Comparison of ENCODE assay signal across 1 cellular context in genomic region chr15:101723874-101724674, GRCh38.
TF ChIP-seq lines count a peak whose summit lies in the region.

Gene TARS3 (minus strand): TSS chr15:101724473. CDS start chr15:101724387, 86 bp downstream.

TF ChIP-seq in K562, 482 proteins besides CTCF, POLR2A, EP300 and RAD21 (continued from another document and continues in another):
- TF ChIP-seq ZNF318 (IDR thresholded peaks at IDR 0.05; ENCODE audit: borderline replicate concordance in 1 of 2, low read depth in 1 of 2) (no peak), TAF9B (IDR thresholded peaks at IDR 0.05; ENCODE audit: partially characterized antibody) (no peak), CHD7 (IDR thresholded peaks at IDR 0.05; ENCODE audit: low read depth, low read length) (no peak), SREBF2 (CRISPR knock-in tag; IDR thresholded peaks at IDR 0.05) (no peak), THRAP3 (IDR thresholded peaks at IDR 0.05; ENCODE audit: borderline replicate concordance) (no peak), MAFK (IDR thresholded peaks at IDR 0.05; ENCODE audit: low read length) (no peak), MXI1 (IDR thresholded peaks at IDR 0.05; ENCODE audit: low read depth, low read length) (no peak), EP400 (IDR thresholded peaks at IDR 0.05) (peak; percentile 53; the same call in 1 of the 2 replicates), CREBBP (IDR thresholded peaks at IDR 0.05; ENCODE audit: low read depth, low read length) (no peak), CBFA2T2 (conservative IDR thresholded peaks at IDR 0.05) (no peak), POLR3A (IDR thresholded peaks at IDR 0.05; ENCODE audit: borderline replicate concordance, extremely low read depth, insufficient read depth, insufficient read length) (no peak), NEUROD1 (IDR thresholded peaks at IDR 0.05; ENCODE audit: borderline replicate concordance, low read depth, low read length, partially characterized antibody) (no peak), PRMT5 (CRISPR knock-in tag; IDR thresholded peaks at IDR 0.05) (no peak), PCBP1 (IDR thresholded peaks at IDR 0.05; ENCODE audit: low read depth, low read length, poor library complexity, severe bottlenecking) (peak; percentile 38), CREB5 (CRISPR knock-in tag; IDR thresholded peaks at IDR 0.05) (no peak), ZNF408 (CRISPR knock-in tag; IDR thresholded peaks at IDR 0.05; ENCODE audit: low read depth) (no peak), SAFB2 (IDR thresholded peaks at IDR 0.05; ENCODE audit: borderline replicate concordance, low read depth, low read length, severe bottlenecking) (no peak), ESRRB (CRISPR knock-in tag; IDR thresholded peaks at IDR 0.05; ENCODE audit: borderline replicate concordance) (no peak), KDM5B (IDR thresholded peaks at IDR 0.05; ENCODE audit: insufficient replicate concordance, low read depth, low read length) (peak; percentile 99), PHB (CRISPR knock-in tag; IDR thresholded peaks at IDR 0.05) (no peak), KDM1A (IDR thresholded peaks at IDR 0.05) (no peak), ZNF766 (CRISPR knock-in tag; conservative IDR thresholded peaks at IDR 0.05) (0 out of 2 replicates have a peak, but pooled peaks have one; percentile 46), FOXK2 (conservative IDR thresholded peaks at IDR 0.05 in 1 of 2, IDR thresholded peaks at IDR 0.05 in 1 of 2; ENCODE audit: low read depth in 2 of 2) (no peak), E2F3 (CRISPR knock-in tag; IDR thresholded peaks at IDR 0.05) (no peak), ETS2 (tag; IDR thresholded peaks at IDR 0.05; ENCODE audit: borderline replicate concordance, poor library complexity, severe bottlenecking) (no peak), ELK1 (CRISPR knock-in tag; IDR thresholded peaks at IDR 0.05) (no peak), ARID1B (IDR thresholded peaks at IDR 0.05) (no peak), MCM3 (IDR thresholded peaks at IDR 0.05) (no peak), ZNF24 (IDR thresholded peaks at IDR 0.05) (0 out of 2 replicates have a peak, but pooled peaks have one; percentile 39), ZNF384 (IDR thresholded peaks at IDR 0.05; ENCODE audit: low read depth, low read length) (no peak), ZNF239 (CRISPR knock-in tag; IDR thresholded peaks at IDR 0.05) (no peak), CBFA2T3 (IDR thresholded peaks at IDR 0.05) (no peak), BRD4 (IDR thresholded peaks at IDR 0.05) (no peak; the same call in 1 of the 2 replicates)
- TF ChIP-seq, protein P1, sequence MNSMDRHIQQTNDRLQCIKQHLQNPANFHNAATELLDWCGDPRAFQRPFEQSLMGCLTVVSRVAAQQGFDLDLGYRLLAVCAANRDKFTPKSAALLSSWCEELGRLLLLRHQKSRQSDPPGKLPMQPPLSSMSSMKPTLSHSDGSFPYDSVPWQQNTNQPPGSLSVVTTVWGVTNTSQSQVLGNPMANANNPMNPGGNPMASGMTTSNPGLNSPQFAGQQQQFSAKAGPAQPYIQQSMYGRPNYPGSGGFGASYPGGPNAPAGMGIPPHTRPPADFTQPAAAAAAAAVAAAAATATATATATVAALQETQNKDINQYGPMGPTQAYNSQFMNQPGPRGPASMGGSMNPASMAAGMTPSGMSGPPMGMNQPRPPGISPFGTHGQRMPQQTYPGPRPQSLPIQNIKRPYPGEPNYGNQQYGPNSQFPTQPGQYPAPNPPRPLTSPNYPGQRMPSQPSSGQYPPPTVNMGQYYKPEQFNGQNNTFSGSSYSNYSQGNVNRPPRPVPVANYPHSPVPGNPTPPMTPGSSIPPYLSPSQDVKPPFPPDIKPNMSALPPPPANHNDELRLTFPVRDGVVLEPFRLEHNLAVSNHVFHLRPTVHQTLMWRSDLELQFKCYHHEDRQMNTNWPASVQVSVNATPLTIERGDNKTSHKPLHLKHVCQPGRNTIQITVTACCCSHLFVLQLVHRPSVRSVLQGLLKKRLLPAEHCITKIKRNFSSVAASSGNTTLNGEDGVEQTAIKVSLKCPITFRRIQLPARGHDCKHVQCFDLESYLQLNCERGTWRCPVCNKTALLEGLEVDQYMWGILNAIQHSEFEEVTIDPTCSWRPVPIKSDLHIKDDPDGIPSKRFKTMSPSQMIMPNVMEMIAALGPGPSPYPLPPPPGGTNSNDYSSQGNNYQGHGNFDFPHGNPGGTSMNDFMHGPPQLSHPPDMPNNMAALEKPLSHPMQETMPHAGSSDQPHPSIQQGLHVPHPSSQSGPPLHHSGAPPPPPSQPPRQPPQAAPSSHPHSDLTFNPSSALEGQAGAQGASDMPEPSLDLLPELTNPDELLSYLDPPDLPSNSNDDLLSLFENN (IDR thresholded peaks at IDR 0.05; ENCODE audit: low read depth in 2 of 2, low read length in 2 of 2) = 0 out of 4 replicates have a peak, but pooled peaks of 1 of the 2 experiments have one; percentile 35
